ENCODE assay signal across 9 cellular contexts in the genomic region with DNA sequence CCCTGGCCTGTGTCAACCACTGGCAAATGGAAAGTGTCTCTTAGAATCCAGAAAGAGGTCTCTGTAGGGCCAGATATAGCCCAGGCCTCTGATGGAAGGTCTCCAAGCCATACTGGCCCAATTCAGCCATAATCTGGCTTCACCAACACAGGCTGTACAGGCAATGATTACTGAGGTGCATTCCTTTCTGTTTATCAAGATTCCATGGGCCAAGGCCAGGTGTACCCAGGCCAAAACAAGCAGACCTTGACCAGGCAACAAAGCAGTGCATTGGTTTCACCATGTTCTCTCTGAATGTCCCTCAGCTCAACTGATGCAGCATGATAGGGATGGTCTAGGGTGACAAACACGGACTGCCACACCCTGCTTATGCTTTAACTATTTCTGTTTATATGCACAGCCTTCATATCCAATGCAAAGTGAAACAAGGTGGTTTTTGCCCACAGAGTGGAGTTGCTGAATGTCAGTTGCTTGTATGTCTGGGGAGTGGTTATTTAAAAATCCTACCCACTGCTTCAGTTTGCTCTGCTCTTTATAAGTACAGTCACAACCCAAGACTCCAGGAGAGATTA. TPM values are rescaled to one million over a fixed set of nuclear protein-coding genes. Genes with fewer than 3 reads are reported as not detected.
A peak's percentile ranks its signal among the peaks of the same experiment; 100 is the strongest.
DNase-seq lines count a peak whose midpoint lies in the region; ATAC-seq and TF ChIP-seq lines count a peak whose summit lies in the region.
"Had no signal": no experiment of that assay in that cellular context is flagged by ENCODE, and none has a peak within 500 bp of the region (broad histone marks: within the 10 kb centered on the region; RNA-seq: fewer than 3 reads in every experiment).

No MANE protein-coding gene starts in this region.

- in situ Hi-C loops in brain microvascular endothelial cell (cut with HindIII; ENCODE audit: low pct_ligation_motif_present, low sequenced_read_pairs), result no loop called here

- intact Hi-C loops in body of pancreas (cut with DNase I) (no loop called here), stomach (cut with DNase I; ENCODE audit: low total_unique reads) (loop anchor here (10.0 kb wide), 1 partner anchor 50 kb away; no protein-coding TSS in a partner anchor), PC-9 (cut with micrococcal nuclease; ENCODE audit: unreplicated experiment) (loop anchor here (5.0 to 10.0 kb wide), 4 partner anchors 220 to 1137 kb away; no protein-coding TSS in a partner anchor)

- 8 to 24% methylated on average over 1 of the region's 1 CpG for WGBS in body of pancreas, 2 donors
- WGBS in stomach, 5 donors, result 17 to 64% (median 40%) methylated on average over 1 of the region's 1 CpG

- no peak overlapping the region for H2AFZ ChIP-seq in PC-9

- TF ChIP-seq POLR2A in body of pancreas (IDR thresholded peaks at IDR 0.05), result peak in 1 of 3 donors; percentile 30
- no peak for TF ChIP-seq POLR2A in stomach (IDR thresholded peaks at IDR 0.05)

- no TSS peak for BruUV-seq in PC-9 (replicated peaks; lab: Mats Ljungman, UMichigan)

- CTCF ChIA-PET in PC-9 (lab: Charles Lee), result no interaction called here

- H3K27me3 ChIP-seq in body of pancreas (no peaks in the 10 kb centered on the region), stomach (no peaks in the 10 kb centered on the region), PC-9 (ENCODE audit: insufficient read depth, low read depth) (no peaks in the 10 kb centered on the region), brain microvascular endothelial cell (replicated peaks) (no peaks in the 10 kb centered on the region)

- H3K36me3 ChIP-seq in body of pancreas (replicated peaks in 1 of 2; ENCODE audit: insufficient read depth in 1 of 2, low read depth in 2 of 2) (no peaks in the 10 kb centered on the region), stomach (peaks cover 0 to 16% (median 9%) of the 10 kb centered on the region in 4 donors), PC-9 (ENCODE audit: low read depth) (no peaks in the 10 kb centered on the region), brain microvascular endothelial cell (replicated peaks) (no peaks in the 10 kb centered on the region)

- TF ChIP-seq CTCF in body of pancreas (IDR thresholded peaks at IDR 0.05) (no peak), stomach (IDR thresholded peaks at IDR 0.05) (no peak), PC-9 (conservative IDR thresholded peaks at IDR 0.05) (no peak), brain microvascular endothelial cell (IDR thresholded peaks at IDR 0.05; ENCODE audit: low read depth, low read length, missing control alignments) (no peak)

- H3K4me1 ChIP-seq in body of pancreas (peaks cover 77% of the 10 kb centered on the region), stomach (peaks cover 53 to 83% (median 70%) of the 10 kb centered on the region in 4 donors), PC-9 (replicated peaks; ENCODE audit: insufficient read depth) (peaks cover 46% of the 10 kb centered on the region)

- H3K9me3 ChIP-seq in body of pancreas (no peaks in the 10 kb centered on the region), stomach (no peaks in the 10 kb centered on the region), PC-9 (ENCODE audit: insufficient read depth, low read depth) (no peaks in the 10 kb centered on the region)

- POLR2A ChIA-PET in PC-9 (lab: Charles Lee; ENCODE audit: unreplicated experiment), result no interaction called here

- no peaks in the 10 kb centered on the region for H3K79me2 ChIP-seq in PC-9 (ENCODE audit: low read depth)

- H3K4me3 ChIP-seq in body of pancreas (no peak overlapping the region), stomach (no peak overlapping the region), PC-9 (no peak overlapping the region), brain microvascular endothelial cell (ENCODE audit: low read depth, low read length) (no peak overlapping the region)

- DNase-seq in NCI-H526 (lab: John Stamatoyannopoulos, UW), result peak; percentile 23 to 63
- no peak for DNase-seq in NCI-H526 treated with DMSO at 0.1 percent for 48 hours (lab: John Stamatoyannopoulos, UW)
- DNase-seq in body of pancreas, result peak; percentile 79 to 92 (median 86)
- peak; percentile 83 for DNase-seq in stomach
- no peak for DNase-seq in PC-9
- no peak for DNase-seq in DMS 273 treated with DMSO at 0.1 percent for 48 hours (lab: John Stamatoyannopoulos, UW)
- no peak for DNase-seq in brain microvascular endothelial cell
- DNase-seq: islet precursor cell had no signal

- no peaks in the 10 kb centered on the region for H4K20me1 ChIP-seq in PC-9 (ENCODE audit: insufficient read depth)

- no peak overlapping the region for H3K4me2 ChIP-seq in PC-9

- peak overlapping the region; percentile 71 to 86 (median 82) for H3K27ac ChIP-seq in body of pancreas
- H3K27ac ChIP-seq in stomach, result peak overlapping the region; percentile 13 to 82 (median 70)
- H3K27ac ChIP-seq in PC-9, result no peak overlapping the region
- no peak overlapping the region for H3K27ac ChIP-seq in brain microvascular endothelial cell

- ATAC-seq in HG03175 (IDR thresholded peaks at IDR 0.05; ENCODE audit: unreplicated experiment) (peak; percentile 45), body of pancreas (peak; percentile 75)

- H3K9me2 ChIP-seq in PC-9 (ENCODE audit: insufficient read depth), result no peaks in the 10 kb centered on the region

- H3F3A ChIP-seq in PC-9 (ENCODE audit: insufficient read depth, low read depth), result peaks cover 33% of the 10 kb centered on the region

- TF ChIP-seq EP300 in stomach (IDR thresholded peaks at IDR 0.05), result no peak

RNA-seq across cellular contexts. Expression of gene CCNL1, which starts 25.2 kb away (rescaled TPM):
- total RNA-seq in body of pancreas (100 to 1,000 TPM; 194 to 196 TPM), stomach (100 to 1,000 TPM in 4 of 5 donors, 10 to 100 TPM in 1; 63.1 to 484 (median 434) TPM), PC-9 (2021) (91.3 and 101 TPM in 2 replicates)
- 10 to 100 TPM; 14.0 to 74.3 (median 28.9) TPM for polyA plus RNA-seq in stomach

Comparison
In these comparisons a context has a peak if more than half of its experiments do, and no peak if none do; other contexts are left out.
1. DNase-seq: peak in NCI-H526 (2 of 2), body of pancreas (4 of 4) and stomach (single experiment); none in NCI-H526 treated with DMSO at 0.1 percent for 48 hours (single experiment), PC-9 (0 of 2), DMS 273 treated with DMSO at 0.1 percent for 48 hours (single experiment) and brain microvascular endothelial cell (single experiment).
2. H3K27ac ChIP-seq: peak in body of pancreas (4 of 4) and stomach (5 of 5); none in PC-9 (single experiment) and brain microvascular endothelial cell (single experiment).